ENCODE assay signal across 25 cellular contexts in genomic region chr4:125112536-125112935, GRCh38.
"Had no signal": no experiment of that assay in that cellular context is flagged by ENCODE, and none has a peak within 500 bp of the region (broad histone marks: within the 10 kb centered on the region; RNA-seq: fewer than 3 reads in every experiment).

No MANE protein-coding gene starts in this region.

- H3K9me3 Mint-ChIP-seq: activated CD4-positive, alpha-beta T cell treated with anti-CD3 and anti-CD28 coated beads, Interleukin-2, amount 10 ng/mL, durations not matched to agents 7 days and 5 days had no signal

- H3K4me3 ChIP-seq: SK-N-MC had no signal

- H3K27me3 Mint-ChIP-seq: activated CD4-positive, alpha-beta memory T cell treated with anti-CD3 and anti-CD28 coated beads for 36 hours; activated CD4-positive, alpha-beta T cell treated with anti-CD3 and anti-CD28 coated beads, Interleukin-2, amount 10 ng/mL, durations not matched to agents 7 days and 5 days; activated naive CD8-positive, alpha-beta T cell treated with anti-CD3 and anti-CD28 coated beads, Interleukin-2, amount 50 U/mL, for 24 hours; T-cell had no signal

- ATAC-seq: activated naive CD4-positive, alpha-beta T cell treated with anti-CD3 and anti-CD28 coated beads, Interleukin-2, amount 50 U/mL, for 72 hours; activated naive CD8-positive, alpha-beta T cell treated with anti-CD3 and anti-CD28 coated beads, Interleukin-2, amount 50 U/mL, for 24 hours; activated T-cell treated with anti-CD3 and anti-CD28 coated beads, Interleukin-2, amount 50 U/mL, for 4 hours; Panc1; Right ventricle myocardium inferior; T-cell had no signal

- H3K4me3 Mint-ChIP-seq: activated CD4-positive, alpha-beta memory T cell treated with anti-CD3 and anti-CD28 coated beads for 36 hours; activated CD4-positive, alpha-beta T cell treated with anti-CD3 and anti-CD28 coated beads, Interleukin-2, amount 10 ng/mL, durations not matched to agents 7 days and 5 days; activated naive CD8-positive, alpha-beta T cell treated with anti-CD3 and anti-CD28 coated beads, Interleukin-2, amount 50 U/mL, for 24 hours; activated T-cell treated with anti-CD3 and anti-CD28 coated beads, Interleukin-2, amount 50 U/mL, for 4 hours; T-cell had no signal

- DNase-seq: activated CD4-positive, alpha-beta memory T cell treated with anti-CD3 and anti-CD28 coated beads for 36 hours; activated CD4-positive, alpha-beta T cell treated with anti-CD3 and anti-CD28 coated beads, Interleukin-2, amount 10 ng/mL, durations not matched to agents 7 days and 5 days; activated CD4-positive, CD25-positive, alpha-beta regulatory T cell; activated CD8-positive, alpha-beta memory T cell treated with anti-CD3 and anti-CD28 coated beads for 24 hours; activated effector memory CD4-positive, alpha-beta T cell treated with anti-CD3 and anti-CD28 coated beads, Interleukin-2, amount 50 U/mL, for 16 hours; activated naive CD4-positive, alpha-beta T cell treated with Interleukin-2 at 50 U/mL for 16 hours; activated naive CD8-positive, alpha-beta T cell treated with anti-CD3 and anti-CD28 coated beads, Interleukin-2, amount 50 U/mL, for 24 hours; activated T-cell treated with anti-CD3 and anti-CD28 coated beads, Interleukin-2, amount 50 U/mL, for 4 hours; brain microvascular endothelial cell; cerebellar nuclear complex; KBM-7; NCI-H1048; NCI-H1417; NCI-H2029; NCI-H345; NCI-H510A treated with DMSO at 0.1 percent for 48 hours; NCI-H748 treated with DMSO at 0.1 percent for 48 hours; RPMI8226; T-cell; T-helper 2 cell had no signal

- H3K27ac Mint-ChIP-seq: activated CD4-positive, alpha-beta memory T cell treated with anti-CD3 and anti-CD28 coated beads for 36 hours; activated CD4-positive, alpha-beta T cell treated with anti-CD3 and anti-CD28 coated beads, Interleukin-2, amount 10 ng/mL, durations not matched to agents 7 days and 5 days; activated naive CD4-positive, alpha-beta T cell treated with anti-CD3 and anti-CD28 coated beads, Interleukin-2, amount 50 U/mL, for 72 hours; activated naive CD8-positive, alpha-beta T cell treated with anti-CD3 and anti-CD28 coated beads, Interleukin-2, amount 50 U/mL, for 24 hours; T-cell had no signal

- H3K36me3 ChIP-seq: brain microvascular endothelial cell had no signal

- H3K36me3 Mint-ChIP-seq: activated CD4-positive, alpha-beta memory T cell treated with anti-CD3 and anti-CD28 coated beads for 36 hours; activated naive CD4-positive, alpha-beta T cell treated with anti-CD3 and anti-CD28 coated beads, Interleukin-2, amount 50 U/mL, for 72 hours; T-cell had no signal

- H3K27ac ChIP-seq: brain microvascular endothelial cell, SK-N-MC, VCaP had no signal

- H3K27me3 ChIP-seq: brain microvascular endothelial cell had no signal

- H3K4me1 Mint-ChIP-seq: activated CD4-positive, alpha-beta T cell treated with anti-CD3 and anti-CD28 coated beads, Interleukin-2, amount 10 ng/mL, durations not matched to agents 7 days and 5 days; activated naive CD8-positive, alpha-beta T cell treated with anti-CD3 and anti-CD28 coated beads, Interleukin-2, amount 50 U/mL, for 24 hours; T-cell had no signal
